ENCODE assay signal across 8 cellular contexts in genomic region chr7:21944616-21945373, GRCh38. TPM values are rescaled to one million over a fixed set of nuclear protein-coding genes. Genes with fewer than 3 reads are reported as not detected.
DNase-seq lines count a peak whose midpoint lies in the region; ATAC-seq and TF ChIP-seq lines count a peak whose summit lies in the region.

No MANE protein-coding gene starts in this region.

- ATAC-seq in T-helper 17 cell, result no peak
- no peak for ATAC-seq in stimulated activated effector memory CD8-positive, alpha-beta T cell treated with anti-CD3 and anti-CD28 coated beads, Interleukin-12 subunit alpha, Interleukin-12 subunit beta, amount 100 ng/mL, for 72 hours

- H3K27ac ChIP-seq in colonic mucosa, result peak overlapping the region; percentile 80

- H3K4me1 Mint-ChIP-seq in T-helper 17 cell, result peaks cover 19% of the 10 kb centered on the region
- H3K4me1 Mint-ChIP-seq in stimulated activated effector memory CD8-positive, alpha-beta T cell treated with anti-CD3 and anti-CD28 coated beads, Interleukin-12 subunit alpha, Interleukin-12 subunit beta, amount 100 ng/mL, for 72 hours, result peaks cover 13% of the 10 kb centered on the region

- H3K36me3 Mint-ChIP-seq in T-helper 17 cell (ENCODE audit: low read depth), result no peaks in the 10 kb centered on the region
- peaks cover 2% of the 10 kb centered on the region for H3K36me3 Mint-ChIP-seq in stimulated activated effector memory CD8-positive, alpha-beta T cell treated with anti-CD3 and anti-CD28 coated beads, Interleukin-12 subunit alpha, Interleukin-12 subunit beta, amount 100 ng/mL, for 72 hours

- peaks cover 29% of the 10 kb centered on the region for H3K27me3 Mint-ChIP-seq in T-helper 17 cell

- H3K9me3 ChIP-seq in T-helper 17 cell (ENCODE audit: control insufficient read depth, low read length, poor library complexity, severe bottlenecking) (no peaks in the 10 kb centered on the region), colonic mucosa (no peaks in the 10 kb centered on the region)

- no peak for TF ChIP-seq POLR2A in lower leg skin (IDR thresholded peaks at IDR 0.05)

- peak overlapping the region; percentile 30 to 71 for H3K9ac ChIP-seq in colonic mucosa (ENCODE audit: low read depth in 2 of 2, low read length in 2 of 2)

- H3K36me3 ChIP-seq in colonic mucosa, result no peaks in the 10 kb centered on the region

- no peaks in the 10 kb centered on the region for H3K9me3 Mint-ChIP-seq in stimulated activated effector memory CD8-positive, alpha-beta T cell treated with anti-CD3 and anti-CD28 coated beads, Interleukin-12 subunit alpha, Interleukin-12 subunit beta, amount 100 ng/mL, for 72 hours

- peak overlapping the region; percentile 88 for H3K4me3 Mint-ChIP-seq in T-helper 17 cell
- H3K4me3 Mint-ChIP-seq in stimulated activated effector memory CD8-positive, alpha-beta T cell treated with anti-CD3 and anti-CD28 coated beads, Interleukin-12 subunit alpha, Interleukin-12 subunit beta, amount 100 ng/mL, for 72 hours, result peak overlapping the region; percentile 72

- 1% methylated on average over 33 of the region's 33 CpGs for WGBS in lower leg skin, 2 donors

- intact Hi-C loops in colonic mucosa (cut with DNase I), result loop anchor here (10.0 kb wide), 1 partner anchor 1150 kb away; no protein-coding TSS in a partner anchor
- intact Hi-C loops in lower leg skin (cut with DNase I; ENCODE audit: low total_unique reads), result no loop called here

- H3K4me1 ChIP-seq in colonic mucosa, result peaks cover 5% of the 10 kb centered on the region

- no peaks in the 10 kb centered on the region for H3K27me3 ChIP-seq in colonic mucosa

- H3K4me3 ChIP-seq in colonic mucosa, result peak overlapping the region; percentile 48
- H3K4me3 ChIP-seq in lower leg skin (ENCODE audit: low read depth, poor library complexity, severe bottlenecking), result peak overlapping the region; percentile 18

- DNase-seq in DMS79 treated with DMSO at 0.1 percent for 48 hours (lab: John Stamatoyannopoulos, UW) (peak; percentile 52), LoVo (ENCODE audit: low spot score) (peak; percentile 85), T-helper 17 cell (peak in 1 of 3 donors; percentile 11), colonic mucosa (peak; percentile 83), lower leg skin (ENCODE audit: low spot score in 2 of 2) (peak in 1 of 2 donors; percentile 41), cerebellar nuclear complex (lab: John Stamatoyannopoulos, UW) (no peak), NCI-H187 (lab: John Stamatoyannopoulos, UW) (no peak)
- DNase-seq in stimulated activated effector memory CD8-positive, alpha-beta T cell treated with anti-CD3 and anti-CD28 coated beads, Interleukin-12 subunit alpha, Interleukin-12 subunit beta, amount 100 ng/mL, for 72 hours (ENCODE audit: low spot score in 2 of 2), result no peak

- no peak overlapping the region for H3K27ac Mint-ChIP-seq in T-helper 17 cell
- peak overlapping the region; percentile 95 for H3K27ac Mint-ChIP-seq in stimulated activated effector memory CD8-positive, alpha-beta T cell treated with anti-CD3 and anti-CD28 coated beads, Interleukin-12 subunit alpha, Interleukin-12 subunit beta, amount 100 ng/mL, for 72 hours

- TF ChIP-seq CTCF in colonic mucosa (IDR thresholded peaks at IDR 0.05) (no peak), lower leg skin (IDR thresholded peaks at IDR 0.05) (no peak)

RNA-seq across cellular contexts. Expression of gene CDCA7L, which starts 0.9 kb away (rescaled TPM):
- total RNA-seq in T-helper 17 cell, result 1 to 10 TPM; 5.9 to 6.0 TPM
- total RNA-seq in colonic mucosa, result 10 to 100 TPM; 19.8 to 35.8 TPM
- 100 to 1,000 TPM in 1 of 4 donors, 10 to 100 TPM in 3; 29.2 to 129 (median 74.9) TPM for total RNA-seq in lower leg skin

Comparison
In these comparisons a context has a peak if more than half of its experiments do, and no peak if none do; other contexts are left out.
1. DNase-seq: peak in DMS79 treated with DMSO at 0.1 percent for 48 hours (single experiment), LoVo (single experiment) and colonic mucosa (single experiment); none in stimulated activated effector memory CD8-positive, alpha-beta T cell treated with anti-CD3 and anti-CD28 coated beads, Interleukin-12 subunit alpha, Interleukin-12 subunit beta, amount 100 ng/mL, for 72 hours (0 of 2), cerebellar nuclear complex (0 of 2) and NCI-H187 (0 of 2).